Comparison of ENCODE assay signal across 1 cellular context in the genomic region with DNA sequence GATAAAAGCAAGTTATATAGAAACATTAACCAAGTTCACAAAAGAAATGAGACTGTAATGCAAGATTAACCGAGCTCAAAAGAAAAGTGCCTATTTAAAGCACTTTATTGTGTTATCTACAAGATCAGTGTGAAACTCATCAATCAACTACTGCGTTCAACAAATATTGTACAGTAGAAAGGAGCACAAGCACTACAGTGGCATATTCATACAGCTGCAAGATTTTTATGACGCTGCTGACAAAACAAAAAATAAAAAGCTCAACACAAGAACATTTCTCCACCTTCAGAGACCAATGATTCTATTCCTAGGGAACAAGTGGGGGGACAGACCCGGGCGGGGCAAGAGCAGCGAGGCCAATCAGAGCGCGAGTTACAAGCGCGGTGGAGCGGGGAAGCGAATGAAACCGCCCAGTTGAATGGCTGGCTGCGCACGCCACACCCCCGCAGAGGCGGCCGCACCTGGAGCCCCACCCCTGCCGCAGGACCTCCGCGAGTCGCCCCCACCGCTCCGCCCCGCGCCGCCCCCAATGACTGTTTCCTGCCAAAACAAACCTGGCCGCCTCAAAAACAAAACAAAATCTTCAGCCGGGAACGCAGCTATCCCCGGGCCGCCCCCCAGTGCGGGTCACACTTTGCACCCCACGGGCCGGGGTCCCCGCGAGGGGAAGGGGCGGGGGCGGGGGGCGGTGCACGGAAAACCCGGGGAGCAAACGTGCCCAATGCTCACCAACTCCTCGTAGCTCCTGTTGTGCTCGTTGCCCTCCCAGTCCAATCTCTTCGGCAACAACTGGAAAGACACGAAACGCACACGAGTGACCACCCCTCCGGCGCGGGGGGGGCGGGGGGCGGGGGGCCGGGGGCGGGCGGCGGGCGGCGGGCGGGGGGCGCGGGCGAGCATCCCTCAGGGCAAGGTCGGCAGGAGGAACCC.
TF ChIP-seq lines count a peak whose summit lies in the region.

No MANE protein-coding gene starts in this region.

TF ChIP-seq in K562, 482 proteins besides CTCF, POLR2A, EP300 and RAD21 (continued from another document and continues in another):
- TF ChIP-seq, protein P1, sequence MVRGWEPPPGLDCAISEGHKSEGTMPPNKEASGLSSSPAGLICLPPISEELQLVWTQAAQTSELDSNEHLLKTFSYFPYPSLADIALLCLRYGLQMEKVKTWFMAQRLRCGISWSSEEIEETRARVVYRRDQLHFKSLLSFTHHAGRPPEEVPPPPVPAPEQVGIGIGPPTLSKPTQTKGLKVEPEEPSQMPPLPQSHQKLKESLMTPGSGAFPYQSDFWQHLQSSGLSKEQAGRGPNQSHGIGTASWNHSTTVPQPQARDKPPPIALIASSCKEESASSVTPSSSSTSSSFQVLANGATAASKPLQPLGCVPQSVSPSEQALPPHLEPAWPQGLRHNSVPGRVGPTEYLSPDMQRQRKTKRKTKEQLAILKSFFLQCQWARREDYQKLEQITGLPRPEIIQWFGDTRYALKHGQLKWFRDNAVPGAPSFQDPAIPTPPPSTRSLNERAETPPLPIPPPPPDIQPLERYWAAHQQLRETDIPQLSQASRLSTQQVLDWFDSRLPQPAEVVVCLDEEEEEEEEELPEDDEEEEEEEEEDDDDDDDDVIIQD (CRISPR knock-in tag; IDR thresholded peaks at IDR 0.05), result no peak
- TF ChIP-seq ZNF764 (CRISPR knock-in tag; IDR thresholded peaks at IDR 0.05; ENCODE audit: low read depth), result no peak
- TF ChIP-seq ZNF436 (CRISPR knock-in tag; IDR thresholded peaks at IDR 0.05), result no peak
- TF ChIP-seq MCM5 (IDR thresholded peaks at IDR 0.05; ENCODE audit: low read depth), result no peak
- peak; percentile 74 for TF ChIP-seq CTBP1 (IDR thresholded peaks at IDR 0.05; ENCODE audit: borderline replicate concordance)
- no peak for TF ChIP-seq ZNF41 (CRISPR knock-in tag; conservative IDR thresholded peaks at IDR 0.05)
- TF ChIP-seq NEUROD1 (IDR thresholded peaks at IDR 0.05; ENCODE audit: borderline replicate concordance, low read depth, low read length, partially characterized antibody), result peak; percentile 78
- TF ChIP-seq KLF16 (IDR thresholded peaks at IDR 0.05), result peak; percentile 3; the same call in 1 of the 2 replicates
- 0 out of 4 replicates have a peak, but pooled peaks have one; percentile 24 to 33 for TF ChIP-seq ARNT (IDR thresholded peaks at IDR 0.05)
- no peak for TF ChIP-seq CBFA2T2 (conservative IDR thresholded peaks at IDR 0.05)
- TF ChIP-seq ZNF165 (CRISPR knock-in tag; IDR thresholded peaks at IDR 0.05; ENCODE audit: borderline replicate concordance), result no peak
- TF ChIP-seq, protein P2, sequence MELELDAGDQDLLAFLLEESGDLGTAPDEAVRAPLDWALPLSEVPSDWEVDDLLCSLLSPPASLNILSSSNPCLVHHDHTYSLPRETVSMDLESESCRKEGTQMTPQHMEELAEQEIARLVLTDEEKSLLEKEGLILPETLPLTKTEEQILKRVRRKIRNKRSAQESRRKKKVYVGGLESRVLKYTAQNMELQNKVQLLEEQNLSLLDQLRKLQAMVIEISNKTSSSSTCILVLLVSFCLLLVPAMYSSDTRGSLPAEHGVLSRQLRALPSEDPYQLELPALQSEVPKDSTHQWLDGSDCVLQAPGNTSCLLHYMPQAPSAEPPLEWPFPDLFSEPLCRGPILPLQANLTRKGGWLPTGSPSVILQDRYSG (tag; conservative IDR thresholded peaks at IDR 0.05; ENCODE audit: low read depth), result no peak
- 0 out of 2 replicates have a peak, but pooled peaks have one; percentile 17 for TF ChIP-seq C11orf30 (IDR thresholded peaks at IDR 0.05; ENCODE audit: low read depth)
- 0 out of 2 replicates have a peak, but pooled peaks have one; percentile 30 for TF ChIP-seq ZEB2 (IDR thresholded peaks at IDR 0.05)
- no peak for TF ChIP-seq RNF2 (IDR thresholded peaks at IDR 0.05)
- TF ChIP-seq TGIF2 (CRISPR knock-in tag; IDR thresholded peaks at IDR 0.05), result no peak
- TF ChIP-seq, protein P3, sequence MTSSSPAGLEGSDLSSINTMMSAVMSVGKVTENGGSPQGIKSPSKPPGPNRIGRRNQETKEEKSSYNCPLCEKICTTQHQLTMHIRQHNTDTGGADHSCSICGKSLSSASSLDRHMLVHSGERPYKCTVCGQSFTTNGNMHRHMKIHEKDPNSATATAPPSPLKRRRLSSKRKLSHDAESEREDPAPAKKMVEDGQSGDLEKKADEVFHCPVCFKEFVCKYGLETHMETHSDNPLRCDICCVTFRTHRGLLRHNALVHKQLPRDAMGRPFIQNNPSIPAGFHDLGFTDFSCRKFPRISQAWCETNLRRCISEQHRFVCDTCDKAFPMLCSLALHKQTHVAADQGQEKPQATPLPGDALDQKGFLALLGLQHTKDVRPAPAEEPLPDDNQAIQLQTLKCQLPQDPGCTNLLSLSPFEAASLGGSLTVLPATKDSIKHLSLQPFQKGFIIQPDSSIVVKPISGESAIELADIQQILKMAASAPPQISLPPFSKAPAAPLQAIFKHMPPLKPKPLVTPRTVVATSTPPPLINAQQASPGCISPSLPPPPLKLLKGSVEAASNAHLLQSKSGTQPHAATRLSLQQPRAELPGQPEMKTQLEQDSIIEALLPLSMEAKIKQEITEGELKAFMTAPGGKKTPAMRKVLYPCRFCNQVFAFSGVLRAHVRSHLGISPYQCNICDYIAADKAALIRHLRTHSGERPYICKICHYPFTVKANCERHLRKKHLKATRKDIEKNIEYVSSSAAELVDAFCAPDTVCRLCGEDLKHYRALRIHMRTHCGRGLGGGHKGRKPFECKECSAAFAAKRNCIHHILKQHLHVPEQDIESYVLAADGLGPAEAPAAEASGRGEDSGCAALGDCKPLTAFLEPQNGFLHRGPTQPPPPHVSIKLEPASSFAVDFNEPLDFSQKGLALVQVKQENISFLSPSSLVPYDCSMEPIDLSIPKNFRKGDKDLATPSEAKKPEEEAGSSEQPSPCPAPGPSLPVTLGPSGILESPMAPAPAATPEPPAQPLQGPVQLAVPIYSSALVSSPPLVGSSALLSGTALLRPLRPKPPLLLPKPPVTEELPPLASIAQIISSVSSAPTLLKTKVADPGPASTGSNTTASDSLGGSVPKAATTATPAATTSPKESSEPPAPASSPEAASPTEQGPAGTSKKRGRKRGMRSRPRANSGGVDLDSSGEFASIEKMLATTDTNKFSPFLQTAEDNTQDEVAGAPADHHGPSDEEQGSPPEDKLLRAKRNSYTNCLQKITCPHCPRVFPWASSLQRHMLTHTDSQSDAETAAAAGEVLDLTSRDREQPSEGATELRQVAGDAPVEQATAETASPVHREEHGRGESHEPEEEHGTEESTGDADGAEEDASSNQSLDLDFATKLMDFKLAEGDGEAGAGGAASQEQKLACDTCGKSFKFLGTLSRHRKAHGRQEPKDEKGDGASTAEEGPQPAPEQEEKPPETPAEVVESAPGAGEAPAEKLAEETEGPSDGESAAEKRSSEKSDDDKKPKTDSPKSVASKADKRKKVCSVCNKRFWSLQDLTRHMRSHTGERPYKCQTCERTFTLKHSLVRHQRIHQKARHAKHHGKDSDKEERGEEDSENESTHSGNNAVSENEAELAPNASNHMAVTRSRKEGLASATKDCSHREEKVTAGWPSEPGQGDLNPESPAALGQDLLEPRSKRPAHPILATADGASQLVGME (CRISPR knock-in tag; IDR thresholded peaks at IDR 0.05), result no peak
- no peak for TF ChIP-seq HMG20B (CRISPR knock-in tag; IDR thresholded peaks at IDR 0.05)
- TF ChIP-seq, protein P4, sequence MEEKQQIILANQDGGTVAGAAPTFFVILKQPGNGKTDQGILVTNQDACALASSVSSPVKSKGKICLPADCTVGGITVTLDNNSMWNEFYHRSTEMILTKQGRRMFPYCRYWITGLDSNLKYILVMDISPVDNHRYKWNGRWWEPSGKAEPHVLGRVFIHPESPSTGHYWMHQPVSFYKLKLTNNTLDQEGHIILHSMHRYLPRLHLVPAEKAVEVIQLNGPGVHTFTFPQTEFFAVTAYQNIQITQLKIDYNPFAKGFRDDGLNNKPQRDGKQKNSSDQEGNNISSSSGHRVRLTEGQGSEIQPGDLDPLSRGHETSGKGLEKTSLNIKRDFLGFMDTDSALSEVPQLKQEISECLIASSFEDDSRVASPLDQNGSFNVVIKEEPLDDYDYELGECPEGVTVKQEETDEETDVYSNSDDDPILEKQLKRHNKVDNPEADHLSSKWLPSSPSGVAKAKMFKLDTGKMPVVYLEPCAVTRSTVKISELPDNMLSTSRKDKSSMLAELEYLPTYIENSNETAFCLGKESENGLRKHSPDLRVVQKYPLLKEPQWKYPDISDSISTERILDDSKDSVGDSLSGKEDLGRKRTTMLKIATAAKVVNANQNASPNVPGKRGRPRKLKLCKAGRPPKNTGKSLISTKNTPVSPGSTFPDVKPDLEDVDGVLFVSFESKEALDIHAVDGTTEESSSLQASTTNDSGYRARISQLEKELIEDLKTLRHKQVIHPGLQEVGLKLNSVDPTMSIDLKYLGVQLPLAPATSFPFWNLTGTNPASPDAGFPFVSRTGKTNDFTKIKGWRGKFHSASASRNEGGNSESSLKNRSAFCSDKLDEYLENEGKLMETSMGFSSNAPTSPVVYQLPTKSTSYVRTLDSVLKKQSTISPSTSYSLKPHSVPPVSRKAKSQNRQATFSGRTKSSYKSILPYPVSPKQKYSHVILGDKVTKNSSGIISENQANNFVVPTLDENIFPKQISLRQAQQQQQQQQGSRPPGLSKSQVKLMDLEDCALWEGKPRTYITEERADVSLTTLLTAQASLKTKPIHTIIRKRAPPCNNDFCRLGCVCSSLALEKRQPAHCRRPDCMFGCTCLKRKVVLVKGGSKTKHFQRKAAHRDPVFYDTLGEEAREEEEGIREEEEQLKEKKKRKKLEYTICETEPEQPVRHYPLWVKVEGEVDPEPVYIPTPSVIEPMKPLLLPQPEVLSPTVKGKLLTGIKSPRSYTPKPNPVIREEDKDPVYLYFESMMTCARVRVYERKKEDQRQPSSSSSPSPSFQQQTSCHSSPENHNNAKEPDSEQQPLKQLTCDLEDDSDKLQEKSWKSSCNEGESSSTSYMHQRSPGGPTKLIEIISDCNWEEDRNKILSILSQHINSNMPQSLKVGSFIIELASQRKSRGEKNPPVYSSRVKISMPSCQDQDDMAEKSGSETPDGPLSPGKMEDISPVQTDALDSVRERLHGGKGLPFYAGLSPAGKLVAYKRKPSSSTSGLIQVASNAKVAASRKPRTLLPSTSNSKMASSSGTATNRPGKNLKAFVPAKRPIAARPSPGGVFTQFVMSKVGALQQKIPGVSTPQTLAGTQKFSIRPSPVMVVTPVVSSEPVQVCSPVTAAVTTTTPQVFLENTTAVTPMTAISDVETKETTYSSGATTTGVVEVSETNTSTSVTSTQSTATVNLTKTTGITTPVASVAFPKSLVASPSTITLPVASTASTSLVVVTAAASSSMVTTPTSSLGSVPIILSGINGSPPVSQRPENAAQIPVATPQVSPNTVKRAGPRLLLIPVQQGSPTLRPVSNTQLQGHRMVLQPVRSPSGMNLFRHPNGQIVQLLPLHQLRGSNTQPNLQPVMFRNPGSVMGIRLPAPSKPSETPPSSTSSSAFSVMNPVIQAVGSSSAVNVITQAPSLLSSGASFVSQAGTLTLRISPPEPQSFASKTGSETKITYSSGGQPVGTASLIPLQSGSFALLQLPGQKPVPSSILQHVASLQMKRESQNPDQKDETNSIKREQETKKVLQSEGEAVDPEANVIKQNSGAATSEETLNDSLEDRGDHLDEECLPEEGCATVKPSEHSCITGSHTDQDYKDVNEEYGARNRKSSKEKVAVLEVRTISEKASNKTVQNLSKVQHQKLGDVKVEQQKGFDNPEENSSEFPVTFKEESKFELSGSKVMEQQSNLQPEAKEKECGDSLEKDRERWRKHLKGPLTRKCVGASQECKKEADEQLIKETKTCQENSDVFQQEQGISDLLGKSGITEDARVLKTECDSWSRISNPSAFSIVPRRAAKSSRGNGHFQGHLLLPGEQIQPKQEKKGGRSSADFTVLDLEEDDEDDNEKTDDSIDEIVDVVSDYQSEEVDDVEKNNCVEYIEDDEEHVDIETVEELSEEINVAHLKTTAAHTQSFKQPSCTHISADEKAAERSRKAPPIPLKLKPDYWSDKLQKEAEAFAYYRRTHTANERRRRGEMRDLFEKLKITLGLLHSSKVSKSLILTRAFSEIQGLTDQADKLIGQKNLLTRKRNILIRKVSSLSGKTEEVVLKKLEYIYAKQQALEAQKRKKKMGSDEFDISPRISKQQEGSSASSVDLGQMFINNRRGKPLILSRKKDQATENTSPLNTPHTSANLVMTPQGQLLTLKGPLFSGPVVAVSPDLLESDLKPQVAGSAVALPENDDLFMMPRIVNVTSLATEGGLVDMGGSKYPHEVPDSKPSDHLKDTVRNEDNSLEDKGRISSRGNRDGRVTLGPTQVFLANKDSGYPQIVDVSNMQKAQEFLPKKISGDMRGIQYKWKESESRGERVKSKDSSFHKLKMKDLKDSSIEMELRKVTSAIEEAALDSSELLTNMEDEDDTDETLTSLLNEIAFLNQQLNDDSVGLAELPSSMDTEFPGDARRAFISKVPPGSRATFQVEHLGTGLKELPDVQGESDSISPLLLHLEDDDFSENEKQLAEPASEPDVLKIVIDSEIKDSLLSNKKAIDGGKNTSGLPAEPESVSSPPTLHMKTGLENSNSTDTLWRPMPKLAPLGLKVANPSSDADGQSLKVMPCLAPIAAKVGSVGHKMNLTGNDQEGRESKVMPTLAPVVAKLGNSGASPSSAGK (IDR thresholded peaks at IDR 0.05), result no peak
- TF ChIP-seq NBN (IDR thresholded peaks at IDR 0.05; ENCODE audit: low read depth), result peak; percentile 64; the same call in 1 of the 2 replicates
- peak; percentile 90 for TF ChIP-seq ASH1L (IDR thresholded peaks at IDR 0.05; ENCODE audit: borderline replicate concordance, low read depth, partially characterized antibody)
- no peak for TF ChIP-seq SUPT5H (IDR thresholded peaks at IDR 0.05)
- no peak for TF ChIP-seq MTA3 (IDR thresholded peaks at IDR 0.05; ENCODE audit: borderline replicate concordance)
- TF ChIP-seq ZNF253 (CRISPR knock-in tag; conservative IDR thresholded peaks at IDR 0.05), result no peak
- no peak for TF ChIP-seq NFRKB (IDR thresholded peaks at IDR 0.05; ENCODE audit: low read depth)
- TF ChIP-seq, protein P5, sequence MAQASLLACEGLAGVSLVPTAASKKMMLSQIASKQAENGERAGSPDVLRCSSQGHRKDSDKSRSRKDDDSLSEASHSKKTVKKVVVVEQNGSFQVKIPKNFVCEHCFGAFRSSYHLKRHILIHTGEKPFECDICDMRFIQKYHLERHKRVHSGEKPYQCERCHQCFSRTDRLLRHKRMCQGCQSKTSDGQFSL (CRISPR knock-in tag; IDR thresholded peaks at IDR 0.05), result peak; percentile 76
- TF ChIP-seq, protein P5 (tag; IDR thresholded peaks at IDR 0.05), result peak in 1 of 2 experiments; percentile 46; a peak in 1 of 4 replicates
- peak; percentile 73 for TF ChIP-seq CCNT2 (IDR thresholded peaks at IDR 0.05; ENCODE audit: borderline replicate concordance, extremely low read depth, insufficient read length, low read depth, low read length)
- no peak for TF ChIP-seq ZNF707 (CRISPR knock-in tag; conservative IDR thresholded peaks at IDR 0.05)
- TF ChIP-seq, protein P6, sequence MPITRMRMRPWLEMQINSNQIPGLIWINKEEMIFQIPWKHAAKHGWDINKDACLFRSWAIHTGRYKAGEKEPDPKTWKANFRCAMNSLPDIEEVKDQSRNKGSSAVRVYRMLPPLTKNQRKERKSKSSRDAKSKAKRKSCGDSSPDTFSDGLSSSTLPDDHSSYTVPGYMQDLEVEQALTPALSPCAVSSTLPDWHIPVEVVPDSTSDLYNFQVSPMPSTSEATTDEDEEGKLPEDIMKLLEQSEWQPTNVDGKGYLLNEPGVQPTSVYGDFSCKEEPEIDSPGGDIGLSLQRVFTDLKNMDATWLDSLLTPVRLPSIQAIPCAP (CRISPR knock-in tag; IDR thresholded peaks at IDR 0.05; ENCODE audit: borderline replicate concordance), result no peak
